ENCODE assay signal across 15 cellular contexts in genomic region chr3:123327956-123328850, GRCh38.
A peak's percentile ranks its signal among the peaks of the same experiment; 100 is the strongest.
DNase-seq lines count a peak whose midpoint lies in the region; ATAC-seq and TF ChIP-seq lines count a peak whose summit lies in the region.
"Had no signal": no experiment of that assay in that cellular context is flagged by ENCODE, and none has a peak within 500 bp of the region (broad histone marks: within the 10 kb centered on the region; RNA-seq: fewer than 3 reads in every experiment).

No MANE protein-coding gene starts in this region.

- H3K4me1 ChIP-seq in Panc1 (ENCODE audit: control insufficient read depth, insufficient read depth, low read length), result peaks cover 4% of the 10 kb centered on the region; the same call in 1 of the 2 replicates
- peaks cover 15 to 83% (median 44%) of the 10 kb centered on the region in 9 donors for H3K4me1 ChIP-seq in heart right ventricle
- no peaks in the 10 kb centered on the region for H3K4me1 ChIP-seq in osteoblast (ENCODE audit: insufficient read depth, low read length)
- H3K4me1 ChIP-seq: thyroid gland had no signal

- intact Hi-C loops in Panc1 (cut with micrococcal nuclease; ENCODE audit: unreplicated experiment) (loop anchor here (1.0 to 5.0 kb wide), 2 partner anchors 161 to 229 kb away; no protein-coding TSS in a partner anchor), heart right ventricle (cut with DNase I) (loop anchor here (1.0 to 5.0 kb wide), 6 partner anchors 119 to 231 kb away; partner anchors contain the start of gene ADCY5 (in 1 of the 10))

- H3K27ac ChIP-seq in Panc1 (ENCODE audit: low read length) (no peak overlapping the region), heart right ventricle (peak overlapping the region in 8 of 10 donors; percentile 41 to 96 (median 88)), osteoblast (ENCODE audit: low read depth, low read length) (no peak overlapping the region)
- H3K27ac ChIP-seq: 22Rv1, pancreas, thyroid gland, VCaP had no signal

- H3K79me2 ChIP-seq in osteoblast (ENCODE audit: insufficient read depth, low read length), result no peaks in the 10 kb centered on the region

- DNase-seq in NCI-H748 (lab: John Stamatoyannopoulos, UW; ENCODE audit: unreplicated experiment) (peak; percentile 14), NCI-H748 treated with DMSO at 0.1 percent for 48 hours (lab: John Stamatoyannopoulos, UW) (no peak), Panc1 (ENCODE audit: low read depth, low spot score) (no peak), heart right ventricle (no peak), osteoblast (ENCODE audit: insufficient read length, low spot score, missing footprints) (peak; percentile 60), NCI-H1436 treated with DMSO at 0.1 percent for 48 hours (lab: John Stamatoyannopoulos, UW) (no peak), hypothalamus (lab: John Stamatoyannopoulos, UW) (no peak)
- DNase-seq in activated effector memory CD4-positive, alpha-beta T cell treated with anti-CD3 and anti-CD28 coated beads, Interleukin-2, amount 50 U/mL, for 16 hours, result no peak
- DNase-seq: GF-D8 had no signal

- H3K4me2 ChIP-seq in osteoblast (ENCODE audit: insufficient read depth, low read length), result no peak overlapping the region

- no peak for TF ChIP-seq CTCF in Panc1 (IDR thresholded peaks at IDR 0.05)
- TF ChIP-seq CTCF in heart right ventricle (IDR thresholded peaks at IDR 0.05), result no peak
- no peak for TF ChIP-seq CTCF in osteoblast (IDR thresholded peaks at IDR 0.05; ENCODE audit: extremely low read depth, low read depth, low read length)

- ATAC-seq in Panc1, result peak; percentile 23
- ATAC-seq in heart right ventricle, result peak in 1 of 8 donors; percentile 1

- WGBS in heart right ventricle, 2 donors, result 52 to 60% methylated on average over 25 of the region's 25 CpGs

- peaks cover 7% of the 10 kb centered on the region for H4K20me1 ChIP-seq in osteoblast (ENCODE audit: insufficient read depth, low read length)

- no peak overlapping the region for H3K4me3 ChIP-seq in Panc1 (ENCODE audit: low read depth in 2 of 2, low read length in 2 of 2)
- no peak overlapping the region for H3K4me3 ChIP-seq in heart right ventricle
- no peak overlapping the region for H3K4me3 ChIP-seq in osteoblast (ENCODE audit: insufficient read depth, low read length)
- H3K4me3 ChIP-seq: dorsolateral prefrontal cortex, pancreas, sigmoid colon, thyroid gland had no signal

- H2AFZ ChIP-seq in osteoblast (ENCODE audit: low read length), result no peak overlapping the region

- BruUV-seq in Panc1 (replicated peaks; lab: Mats Ljungman, UMichigan), result no TSS peak

- H3K9me3 ChIP-seq in Panc1 (ENCODE audit: control insufficient read depth, insufficient read depth, low read depth, low read length) (no peaks in the 10 kb centered on the region), heart right ventricle (no peaks in the 10 kb centered on the region), osteoblast (ENCODE audit: low read depth, low read length) (no peaks in the 10 kb centered on the region)
- H3K9me3 ChIP-seq: pancreas, sigmoid colon, thyroid gland had no signal

- H3K27me3 ChIP-seq in Panc1 (ENCODE audit: control insufficient read depth, insufficient read depth, low read length) (0 out of 2 replicates have a peak, but pooled peaks cover 2% of the 10 kb centered on the region), heart right ventricle (no peaks in the 10 kb centered on the region), osteoblast (ENCODE audit: insufficient read depth, low read length) (peaks cover 38% of the 10 kb centered on the region)
- H3K27me3 ChIP-seq: dorsolateral prefrontal cortex, pancreas, sigmoid colon, thyroid gland had no signal

- CTCF ChIA-PET in Panc1 (lab: Charles Lee), result no interaction called here

- POLR2A ChIA-PET in Panc1 (lab: Charles Lee), result no interaction called here

- no peaks in the 10 kb centered on the region for H3K36me3 ChIP-seq in Panc1 (ENCODE audit: control insufficient read depth, insufficient read depth, low read length)
- peaks cover 0 to 32% (median 0%) of the 10 kb centered on the region in 9 donors for H3K36me3 ChIP-seq in heart right ventricle
- no peaks in the 10 kb centered on the region for H3K36me3 ChIP-seq in osteoblast (ENCODE audit: insufficient read depth, low read length)
- H3K36me3 ChIP-seq: thyroid gland had no signal

- in situ Hi-C loops in Panc1 (cut with HindIII; ENCODE audit: low pct_unique_long_range_greater_than_20kb, low sequenced_read_pairs), result no loop called here

Comparison
In these comparisons a context has a peak if more than half of its experiments do, and no peak if none do; other contexts are left out.
1. DNase-seq: peak in NCI-H748 (single experiment) and osteoblast (single experiment); none in NCI-H748 treated with DMSO at 0.1 percent for 48 hours (single experiment), Panc1 (single experiment), heart right ventricle (0 of 2), activated effector memory CD4-positive, alpha-beta T cell treated with anti-CD3 and anti-CD28 coated beads, Interleukin-2, amount 50 U/mL, for 16 hours (single experiment), NCI-H1436 treated with DMSO at 0.1 percent for 48 hours (single experiment) and hypothalamus (0 of 51).
2. H3K27ac ChIP-seq: peak in heart right ventricle (8 of 10); none in Panc1 (single experiment) and osteoblast (single experiment).